32 cellular contexts compared by ENCODE assay signal in the genomic region with DNA sequence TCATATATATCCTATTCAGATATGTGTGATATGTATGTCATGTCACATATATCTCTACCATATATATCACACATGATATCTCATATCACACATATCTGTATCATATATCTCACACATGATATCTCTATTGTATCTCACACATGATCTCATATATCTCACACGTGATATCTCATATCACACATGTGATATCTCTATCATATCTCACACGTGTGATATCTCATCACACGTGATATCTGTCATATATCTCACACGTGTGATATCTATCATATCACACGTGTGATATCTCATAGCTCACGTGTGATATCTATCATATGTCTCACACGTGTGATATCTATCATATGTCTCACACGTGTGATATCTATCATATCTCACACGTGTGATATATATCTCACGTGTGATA.
"Had no signal": no experiment of that assay in that cellular context is flagged by ENCODE, and none has a peak within 500 bp of the region (broad histone marks: within the 10 kb centered on the region; RNA-seq: fewer than 3 reads in every experiment).

No MANE protein-coding gene starts in this region.

- H3K27ac ChIP-seq: neural progenitor cell, ovary, parathyroid adenoma, psoas muscle, skin epidermis, spleen, suprapubic skin, testis, tibial artery, transverse colon, upper lobe of right lung, vagina had no signal

- H3K4me1 Mint-ChIP-seq: naive thymus-derived CD4-positive, alpha-beta T cell; natural killer cell; neural progenitor cell; stimulated activated naive CD8-positive, alpha-beta T cell treated with anti-CD3 and anti-CD28 coated beads, Interleukin-15, amount 100 ng/mL, for 72 hours had no signal

- H3K4me3 ChIP-seq: neural progenitor cell, ovary, psoas muscle, skin epidermis, smooth muscle cell, spleen, suprapubic skin, testis, tibial artery, transverse colon, upper lobe of right lung, vagina had no signal

- H3K4me2 ChIP-seq: neural progenitor cell, smooth muscle cell had no signal

- H3K9me3 ChIP-seq: ovary, psoas muscle, spleen, suprapubic skin, testis, tibial artery, transverse colon, upper lobe of right lung, vagina had no signal

- H3K4me1 ChIP-seq: parathyroid adenoma, psoas muscle, spleen, suprapubic skin, testis, transverse colon, upper lobe of right lung, vagina had no signal

- H3K36me3 Mint-ChIP-seq: naive thymus-derived CD4-positive, alpha-beta T cell; natural killer cell; neural progenitor cell; stimulated activated memory B cell treated with anti-CD40 and anti-IgM and Interleukin-4, amounts not matched to agents 10 μg/mL and 1 μg/mL and 100 μg/mL, for 72 hours; type B pancreatic cell had no signal

- H3K36me3 ChIP-seq: neural progenitor cell, ovary, spleen, suprapubic skin, tibial artery, transverse colon, upper lobe of right lung, vagina had no signal

- H3K4me3 Mint-ChIP-seq: naive thymus-derived CD4-positive, alpha-beta T cell; natural killer cell; nephron; neural progenitor cell; stimulated activated memory B cell treated with anti-CD40 and anti-IgM and Interleukin-4, amounts not matched to agents 10 μg/mL and 1 μg/mL and 100 μg/mL, for 72 hours; stimulated activated naive CD8-positive, alpha-beta T cell treated with anti-CD3 and anti-CD28 coated beads, Interleukin-15, amount 100 ng/mL, for 72 hours; type B pancreatic cell had no signal

- H3K9me3 Mint-ChIP-seq: stimulated activated memory B cell treated with anti-CD40 and anti-IgM and Interleukin-4, amounts not matched to agents 10 μg/mL and 1 μg/mL and 100 μg/mL, for 72 hours; type B pancreatic cell had no signal

- H2AFZ ChIP-seq: neural progenitor cell, parathyroid adenoma had no signal

- H3K9ac ChIP-seq: neural progenitor cell, parathyroid adenoma had no signal

- H3K27ac Mint-ChIP-seq: naive thymus-derived CD4-positive, alpha-beta T cell; natural killer cell; nephron; neural progenitor cell; progenitor cell of endocrine pancreas; stimulated activated memory B cell treated with anti-CD40 and anti-IgM and Interleukin-4, amounts not matched to agents 10 μg/mL and 1 μg/mL and 100 μg/mL, for 72 hours; stimulated activated naive CD8-positive, alpha-beta T cell treated with anti-CD3 and anti-CD28 coated beads, Interleukin-15, amount 100 ng/mL, for 72 hours; type B pancreatic cell had no signal

- H3K79me2 ChIP-seq: parathyroid adenoma had no signal

- H3K27me3 ChIP-seq: neural progenitor cell, ovary, spleen, suprapubic skin, testis, tibial artery, transverse colon, upper lobe of right lung, vagina had no signal

- DNase-seq: naive thymus-derived CD4-positive, alpha-beta T cell; natural killer cell; occipital lobe; ovary; posterior cingulate gyrus; psoas muscle; right cardiac atrium; spleen; stimulated activated CD4-positive, alpha-beta T cell treated with anti-CD3 and anti-CD28 coated beads, Interleukin-12 subunit alpha, Interleukin-12 subunit beta, amount 100 ng/mL, for 4 hours; stimulated activated CD4-positive, alpha-beta T cell treated with anti-CD3 and anti-CD28 coated beads, Interleukin-1b, Interleukin-23, amount 100 ng/mL, for 48 hours; stimulated activated CD4-positive, alpha-beta T cell treated with anti-CD3 and anti-CD28 coated beads, Interleukin-4, amount 100 ng/mL, for 1 hour; stimulated activated CD4-positive, alpha-beta T cell treated with anti-CD3 and anti-CD28 coated beads, Interleukin-4, amount 100 ng/mL, for 4 hours; stimulated activated CD8-positive, alpha-beta memory T cell treated with anti-CD3 and anti-CD28 coated beads, Interleukin-4, amount 100 ng/mL, for 48 hours; stimulated activated naive CD4-positive, alpha-beta T cell; stimulated activated naive CD8-positive, alpha-beta T cell treated with anti-CD3 and anti-CD28 coated beads, Interleukin-15, amount 100 ng/mL, for 72 hours; stimulated activated naive CD8-positive, alpha-beta T cell treated with anti-CD3 and anti-CD28 coated beads, Interleukin-15, Interleukin-2, amounts not matched to agents 100 U/mL and 50 U/mL, for 24 hours; substantia nigra; testis; tibial artery; transverse colon; upper lobe of right lung had no signal

- ATAC-seq: naive thymus-derived CD4-positive, alpha-beta T cell; natural killer cell; psoas muscle; right cardiac atrium; sciatic nerve; stimulated activated memory B cell treated with anti-CD40 and anti-IgM and Interleukin-4, amounts not matched to agents 10 μg/mL and 1 μg/mL and 100 μg/mL, for 72 hours; stimulated activated naive CD8-positive, alpha-beta T cell treated with anti-CD3 and anti-CD28 coated beads, Interleukin-15, amount 100 ng/mL, for 72 hours; stimulated activated naive CD8-positive, alpha-beta T cell treated with anti-CD3 and anti-CD28 coated beads, Interleukin-15, Interleukin-2, amounts not matched to agents 100 U/mL and 50 U/mL, for 24 hours; upper lobe of right lung had no signal

- H3K27me3 Mint-ChIP-seq: stimulated activated naive CD8-positive, alpha-beta T cell treated with anti-CD3 and anti-CD28 coated beads, Interleukin-15, amount 100 ng/mL, for 72 hours had no signal
